ENCODE assay signal across 13 cellular contexts in genomic region chr21:32702702-32703101, GRCh38. TPM values are rescaled to one million over a fixed set of nuclear protein-coding genes. Genes with fewer than 3 reads are reported as not detected.
A peak's percentile ranks its signal among the peaks of the same experiment; 100 is the strongest.
DNase-seq lines count a peak whose midpoint lies in the region; ATAC-seq and TF ChIP-seq lines count a peak whose summit lies in the region.
"Had no signal": no experiment of that assay in that cellular context is flagged by ENCODE, and none has a peak within 500 bp of the region (broad histone marks: within the 10 kb centered on the region; RNA-seq: fewer than 3 reads in every experiment).

No MANE protein-coding gene starts in this region.

- H2BK15ac ChIP-seq in IMR-90 (ENCODE audit: low read depth, low read length) (no peak overlapping the region), mesendoderm (replicated peaks; ENCODE audit: low read depth) (no peak overlapping the region)

- H3K79me1 ChIP-seq in IMR-90 (ENCODE audit: low read depth in 1 of 2, low read length in 2 of 2): peaks cover 11 to 21% of the 10 kb centered on the region in 2 experiments; a peak in 3 of 4 replicates
- H3K79me1 ChIP-seq in mesendoderm (ENCODE audit: low read length): peaks cover 2% of the 10 kb centered on the region

- H4K91ac ChIP-seq in IMR-90 (ENCODE audit: insufficient read depth, low read depth, low read length): no peak overlapping the region; the same call in 1 of the 2 replicates

- POLR2A ChIA-PET in IMR-90 (lab: Charles Lee; ENCODE audit: unreplicated experiment): no interaction called here

- no peak for TF ChIP-seq RAD21 in IMR-90 (IDR thresholded peaks at IDR 0.05; ENCODE audit: low read length)

- H4K20me1 ChIP-seq in IMR-90 (ENCODE audit: insufficient read depth, low read length): no peaks in the 10 kb centered on the region

- H3K14ac ChIP-seq in IMR-90 (replicated peaks; ENCODE audit: low read depth, low read length): peak overlapping the region; percentile 81

- in situ Hi-C loops in IMR-90 (cut with MboI; ENCODE audit: low sequenced_read_pairs): no loop called here

- no peak for TF ChIP-seq CTCF in IMR-90 (conservative IDR thresholded peaks at IDR 0.05; ENCODE audit: low read depth, low read length)
- TF ChIP-seq CTCF in mucosa of descending colon (IDR thresholded peaks at IDR 0.05): no peak

- CTCF ChIA-PET in IMR-90 (lab: Yijun Ruan, JAX): interaction anchor here (1.2 kb wide), 1 partner anchor 13 kb away, joined by 4 read pairs; no protein-coding TSS in a partner anchor

- DNase-seq in DMS53 treated with DMSO at 0.1 percent for 48 hours (lab: John Stamatoyannopoulos, UW; ENCODE audit: unreplicated experiment) (peak; percentile 33), IMR-90 (peak; percentile 89), amniotic epithelial cell (ENCODE audit: low read depth) (peak; percentile 81), mesendoderm (peak; percentile 60), germinal center (ENCODE audit: low spot score) (no peak), SIG-M5 (lab: John Stamatoyannopoulos, UW) (no peak), mucosa of descending colon (no peak)
- DNase-seq: activated naive CD8-positive, alpha-beta T cell treated with anti-CD3 and anti-CD28 coated beads, Interleukin-2, amount 50 U/mL, for 24 hours; effector memory CD4-positive, alpha-beta T cell; naive thymus-derived CD8-positive, alpha-beta T cell; NCI-H69; stimulated activated CD4-positive, alpha-beta T cell treated with anti-CD3 and anti-CD28 coated beads, Interleukin-12 subunit alpha, Interleukin-12 subunit beta, amount 100 ng/mL, for 4 hours had no signal

- no peaks in the 10 kb centered on the region for H3K27me3 ChIP-seq in IMR-90 (ENCODE audit: control insufficient read depth, insufficient read depth, low read length)
- no peaks in the 10 kb centered on the region for H3K27me3 ChIP-seq in mesendoderm (ENCODE audit: insufficient read depth, low read length, poor library complexity)

- H3K27ac ChIP-seq in IMR-90 (ENCODE audit: insufficient read depth, low read length) (peak overlapping the region; percentile 41; the same call in 1 of the 2 replicates), mesendoderm (ENCODE audit: low read depth, low read length) (no peak overlapping the region)

- H3K56ac ChIP-seq in IMR-90 (ENCODE audit: extremely low read depth, insufficient read depth, low read length) (no peak overlapping the region), mesendoderm (ENCODE audit: low read length) (no peak overlapping the region)

- H3K18ac ChIP-seq in IMR-90 (ENCODE audit: low read depth, low read length) (peak overlapping the region; percentile 97; the same call in 1 of the 2 replicates), mesendoderm (ENCODE audit: low read length) (no peak overlapping the region)

- dilution Hi-C loops in IMR-90 (cut with HindIII; ENCODE audit: low sequenced_read_pairs, unreplicated experiment): no loop called here

- no peak overlapping the region for H3K4me3 ChIP-seq in IMR-90 (ENCODE audit: insufficient read depth, low read depth, low read length)
- no peak overlapping the region for H3K4me3 ChIP-seq in mesendoderm (ENCODE audit: low read length)
- H3K4me3 ChIP-seq in mucosa of descending colon: no peak overlapping the region

- peak overlapping the region; percentile 83 for H2BK5ac ChIP-seq in IMR-90 (ENCODE audit: low read depth, low read length, poor library complexity, severe bottlenecking)
- H2BK5ac ChIP-seq in mesendoderm (ENCODE audit: low read length): no peak overlapping the region

- no peak overlapping the region; the same call in 1 of the 2 replicates for H3K9ac ChIP-seq in IMR-90 (ENCODE audit: low read depth, low read length)
- no peak overlapping the region for H3K9ac ChIP-seq in mesendoderm (ENCODE audit: low read length)

- H4K5ac ChIP-seq in IMR-90 (ENCODE audit: low read depth, low read length) (peak overlapping the region; percentile 67; the same call in 1 of the 2 replicates), mesendoderm (ENCODE audit: low read length) (no peak overlapping the region)

- H3K4me2 ChIP-seq in IMR-90 (ENCODE audit: low read depth, low read length): peak overlapping the region; percentile 91; the same call in 1 of the 2 replicates
- no peak overlapping the region for H3K4me2 ChIP-seq in mesendoderm (ENCODE audit: low read length)

- H3K4ac ChIP-seq in IMR-90 (ENCODE audit: low read depth, low read length): peak overlapping the region; percentile 67; the same call in 1 of the 2 replicates
- H3K4ac ChIP-seq in mesendoderm (ENCODE audit: low read depth, low read length): no peak overlapping the region

- no peak overlapping the region for H2AK9ac ChIP-seq in IMR-90 (replicated peaks; ENCODE audit: low read depth, low read length, poor library complexity)

- H3K4me1 ChIP-seq in IMR-90 (ENCODE audit: control insufficient read depth, insufficient read depth, low read length): peaks cover 6% of the 10 kb centered on the region
- peaks cover 4% of the 10 kb centered on the region for H3K4me1 ChIP-seq in mesendoderm (ENCODE audit: control insufficient read depth, low read depth, low read length)
- H3K4me1 ChIP-seq in mucosa of descending colon (ENCODE audit: low read depth): peaks cover 20% of the 10 kb centered on the region

- H3K79me2 ChIP-seq in mesendoderm (ENCODE audit: control insufficient read depth, insufficient read depth, low read length): no peaks in the 10 kb centered on the region

- H3K9me3 ChIP-seq in IMR-90 (ENCODE audit: control insufficient read depth, insufficient read depth, low read length) (no peaks in the 10 kb centered on the region), mucosa of descending colon (no peaks in the 10 kb centered on the region)

- H3K9me1 ChIP-seq in IMR-90 (ENCODE audit: insufficient read depth, low read length): peaks cover 10% of the 10 kb centered on the region

- no peak overlapping the region; a peak in 1 of 4 replicates for H4K8ac ChIP-seq in IMR-90 (ENCODE audit: low read depth in 2 of 2, low read length in 2 of 2)
- H4K8ac ChIP-seq in mesendoderm (ENCODE audit: low read depth, low read length): no peak overlapping the region

- H3K36me3 ChIP-seq in IMR-90 (ENCODE audit: control insufficient read depth, insufficient read depth, low read length) (no peaks in the 10 kb centered on the region; the same call in 1 of the 2 replicates), mesendoderm (ENCODE audit: control insufficient read depth, insufficient read depth, low read length) (no peaks in the 10 kb centered on the region), mucosa of descending colon (ENCODE audit: low read depth) (no peaks in the 10 kb centered on the region)

- H2AFZ ChIP-seq in IMR-90 (replicated peaks; ENCODE audit: low read length, poor library complexity): no peak overlapping the region

- 20% methylated on average over 1 of the region's 4 CpGs; no CpG with 5 or more reads in 1 of the 2 experiments for WGBS in IMR-90 (ENCODE audit: extremely low coverage in 2 of 2, insufficient read length in 1 of 2), 2 experiments
- WGBS in mesendoderm (ENCODE audit: extremely low coverage, insufficient coverage, low lambda C conversion rate): no CpG with 5 or more reads among the region's 4 CpGs

- intact Hi-C loops in IMR-90 (cut with micrococcal nuclease) (no loop called here), mucosa of descending colon (cut with DNase I, micrococcal nuclease) (no loop called here)

- H2BK120ac ChIP-seq in IMR-90 (ENCODE audit: low read depth, low read length) (peak overlapping the region; percentile 75; the same call in 1 of the 2 replicates), mesendoderm (ENCODE audit: low read depth, low read length) (no peak overlapping the region)

- peak; percentile 26; the same call in 1 of the 2 replicates for TF ChIP-seq POLR2A in IMR-90 (IDR thresholded peaks at IDR 0.05; ENCODE audit: low read depth, low read length)

- ATAC-seq in IMR-90 (ENCODE audit: low read depth): peak; percentile 42
- ATAC-seq in GM21381 (IDR thresholded peaks at IDR 0.05; ENCODE audit: unreplicated experiment): no peak
- ATAC-seq in mucosa of descending colon: no peak
- ATAC-seq: activated naive CD8-positive, alpha-beta T cell treated with anti-CD3 and anti-CD28 coated beads, Interleukin-2, amount 50 U/mL, for 24 hours; naive thymus-derived CD8-positive, alpha-beta T cell had no signal

- peak overlapping the region; percentile 41; the same call in 1 of the 2 replicates for H2AK5ac ChIP-seq in IMR-90 (ENCODE audit: low read depth, low read length)
- H2AK5ac ChIP-seq in mesendoderm (ENCODE audit: low read length): no peak overlapping the region

- BruUV-seq in IMR-90 (replicated peaks; lab: Mats Ljungman, UMichigan): no TSS peak

- peak overlapping the region; percentile 73; the same call in 1 of the 2 replicates for H2BK20ac ChIP-seq in IMR-90 (ENCODE audit: low read depth, low read length)

- H3K23ac ChIP-seq in IMR-90 (ENCODE audit: low read depth, low read length) (0 out of 2 replicates have a peak overlapping the region, but pooled peaks have one; percentile 27), mesendoderm (ENCODE audit: low read length) (no peak overlapping the region)

TF ChIP-seq in IMR-90, 13 proteins besides CTCF, POLR2A, EP300 and RAD21 (continues in another document):
- TF ChIP-seq SMC3 (IDR thresholded peaks at IDR 0.05; ENCODE audit: low read depth, low read length) (no peak), NFE2L2 (IDR thresholded peaks at IDR 0.05; ENCODE audit: low read depth, low read length) (0 out of 2 replicates have a peak, but pooled peaks have one; percentile 3), MXI1 (IDR thresholded peaks at IDR 0.05; ENCODE audit: borderline replicate concordance, low read depth, low read length) (no peak), ELK1 (IDR thresholded peaks at IDR 0.05; ENCODE audit: borderline replicate concordance, low read depth, low read length) (no peak)

RNA-seq across cellular contexts. Expression of gene SYNJ1, which starts 25.1 kb away (rescaled TPM):
- total RNA-seq in IMR-90 (2012; rRNA removed) (3.6 and 8.3 TPM in 2 replicates), mucosa of descending colon (10 to 100 TPM; 13.2 to 21.1 (median 16.8) TPM)
- polyA plus RNA-seq in IMR-90 (2012; rRNA removed): 4.6 and 5.5 TPM in 2 replicates
- polyA plus RNA-seq in IMR-90 (2012; cell fraction: cytosol; rRNA removed): 1.5 TPM in 2 replicates
- polyA plus RNA-seq in IMR-90 (2012; cell fraction: nucleus; rRNA removed; ENCODE audit: low replicate concordance): 4.9 and 12.4 TPM in 2 replicates
- polyA plus RNA-seq in mesendoderm (2013, experiment 1 of 2): 2.8 TPM
- 3.4 TPM for polyA plus RNA-seq in mesendoderm (2013, experiment 2 of 2)

Comparison
In these comparisons a context has a peak if more than half of its experiments do, and no peak if none do; other contexts are left out.
1. DNase-seq: peak in DMS53 treated with DMSO at 0.1 percent for 48 hours (single experiment), IMR-90 (single experiment), amniotic epithelial cell (single experiment) and mesendoderm (single experiment); none in germinal center (single experiment), SIG-M5 (single experiment) and mucosa of descending colon (0 of 3).